1 cellular context compared by ENCODE assay signal in genomic region chr11:71999813-72000590, GRCh38.
TF ChIP-seq lines count a peak whose summit lies in the region.

No MANE protein-coding gene starts in this region.

TF ChIP-seq in HEK293, 187 proteins besides CTCF, POLR2A, EP300 and RAD21 (continued from another document):
- TF ChIP-seq, protein P1, sequence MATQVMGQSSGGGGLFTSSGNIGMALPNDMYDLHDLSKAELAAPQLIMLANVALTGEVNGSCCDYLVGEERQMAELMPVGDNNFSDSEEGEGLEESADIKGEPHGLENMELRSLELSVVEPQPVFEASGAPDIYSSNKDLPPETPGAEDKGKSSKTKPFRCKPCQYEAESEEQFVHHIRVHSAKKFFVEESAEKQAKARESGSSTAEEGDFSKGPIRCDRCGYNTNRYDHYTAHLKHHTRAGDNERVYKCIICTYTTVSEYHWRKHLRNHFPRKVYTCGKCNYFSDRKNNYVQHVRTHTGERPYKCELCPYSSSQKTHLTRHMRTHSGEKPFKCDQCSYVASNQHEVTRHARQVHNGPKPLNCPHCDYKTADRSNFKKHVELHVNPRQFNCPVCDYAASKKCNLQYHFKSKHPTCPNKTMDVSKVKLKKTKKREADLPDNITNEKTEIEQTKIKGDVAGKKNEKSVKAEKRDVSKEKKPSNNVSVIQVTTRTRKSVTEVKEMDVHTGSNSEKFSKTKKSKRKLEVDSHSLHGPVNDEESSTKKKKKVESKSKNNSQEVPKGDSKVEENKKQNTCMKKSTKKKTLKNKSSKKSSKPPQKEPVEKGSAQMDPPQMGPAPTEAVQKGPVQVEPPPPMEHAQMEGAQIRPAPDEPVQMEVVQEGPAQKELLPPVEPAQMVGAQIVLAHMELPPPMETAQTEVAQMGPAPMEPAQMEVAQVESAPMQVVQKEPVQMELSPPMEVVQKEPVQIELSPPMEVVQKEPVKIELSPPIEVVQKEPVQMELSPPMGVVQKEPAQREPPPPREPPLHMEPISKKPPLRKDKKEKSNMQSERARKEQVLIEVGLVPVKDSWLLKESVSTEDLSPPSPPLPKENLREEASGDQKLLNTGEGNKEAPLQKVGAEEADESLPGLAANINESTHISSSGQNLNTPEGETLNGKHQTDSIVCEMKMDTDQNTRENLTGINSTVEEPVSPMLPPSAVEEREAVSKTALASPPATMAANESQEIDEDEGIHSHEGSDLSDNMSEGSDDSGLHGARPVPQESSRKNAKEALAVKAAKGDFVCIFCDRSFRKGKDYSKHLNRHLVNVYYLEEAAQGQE (tag by site-specific recombination; IDR thresholded peaks at IDR 0.05), result no peak
